1 cellular context compared by ENCODE assay signal in genomic region chr16:2775765-2776499, GRCh38.
TF ChIP-seq lines count a peak whose summit lies in the region.

No MANE protein-coding gene starts in this region.

TF ChIP-seq in GM23338, 12 proteins besides CTCF, POLR2A, EP300 and RAD21 (continued from another document):
- TF ChIP-seq, protein P1, sequence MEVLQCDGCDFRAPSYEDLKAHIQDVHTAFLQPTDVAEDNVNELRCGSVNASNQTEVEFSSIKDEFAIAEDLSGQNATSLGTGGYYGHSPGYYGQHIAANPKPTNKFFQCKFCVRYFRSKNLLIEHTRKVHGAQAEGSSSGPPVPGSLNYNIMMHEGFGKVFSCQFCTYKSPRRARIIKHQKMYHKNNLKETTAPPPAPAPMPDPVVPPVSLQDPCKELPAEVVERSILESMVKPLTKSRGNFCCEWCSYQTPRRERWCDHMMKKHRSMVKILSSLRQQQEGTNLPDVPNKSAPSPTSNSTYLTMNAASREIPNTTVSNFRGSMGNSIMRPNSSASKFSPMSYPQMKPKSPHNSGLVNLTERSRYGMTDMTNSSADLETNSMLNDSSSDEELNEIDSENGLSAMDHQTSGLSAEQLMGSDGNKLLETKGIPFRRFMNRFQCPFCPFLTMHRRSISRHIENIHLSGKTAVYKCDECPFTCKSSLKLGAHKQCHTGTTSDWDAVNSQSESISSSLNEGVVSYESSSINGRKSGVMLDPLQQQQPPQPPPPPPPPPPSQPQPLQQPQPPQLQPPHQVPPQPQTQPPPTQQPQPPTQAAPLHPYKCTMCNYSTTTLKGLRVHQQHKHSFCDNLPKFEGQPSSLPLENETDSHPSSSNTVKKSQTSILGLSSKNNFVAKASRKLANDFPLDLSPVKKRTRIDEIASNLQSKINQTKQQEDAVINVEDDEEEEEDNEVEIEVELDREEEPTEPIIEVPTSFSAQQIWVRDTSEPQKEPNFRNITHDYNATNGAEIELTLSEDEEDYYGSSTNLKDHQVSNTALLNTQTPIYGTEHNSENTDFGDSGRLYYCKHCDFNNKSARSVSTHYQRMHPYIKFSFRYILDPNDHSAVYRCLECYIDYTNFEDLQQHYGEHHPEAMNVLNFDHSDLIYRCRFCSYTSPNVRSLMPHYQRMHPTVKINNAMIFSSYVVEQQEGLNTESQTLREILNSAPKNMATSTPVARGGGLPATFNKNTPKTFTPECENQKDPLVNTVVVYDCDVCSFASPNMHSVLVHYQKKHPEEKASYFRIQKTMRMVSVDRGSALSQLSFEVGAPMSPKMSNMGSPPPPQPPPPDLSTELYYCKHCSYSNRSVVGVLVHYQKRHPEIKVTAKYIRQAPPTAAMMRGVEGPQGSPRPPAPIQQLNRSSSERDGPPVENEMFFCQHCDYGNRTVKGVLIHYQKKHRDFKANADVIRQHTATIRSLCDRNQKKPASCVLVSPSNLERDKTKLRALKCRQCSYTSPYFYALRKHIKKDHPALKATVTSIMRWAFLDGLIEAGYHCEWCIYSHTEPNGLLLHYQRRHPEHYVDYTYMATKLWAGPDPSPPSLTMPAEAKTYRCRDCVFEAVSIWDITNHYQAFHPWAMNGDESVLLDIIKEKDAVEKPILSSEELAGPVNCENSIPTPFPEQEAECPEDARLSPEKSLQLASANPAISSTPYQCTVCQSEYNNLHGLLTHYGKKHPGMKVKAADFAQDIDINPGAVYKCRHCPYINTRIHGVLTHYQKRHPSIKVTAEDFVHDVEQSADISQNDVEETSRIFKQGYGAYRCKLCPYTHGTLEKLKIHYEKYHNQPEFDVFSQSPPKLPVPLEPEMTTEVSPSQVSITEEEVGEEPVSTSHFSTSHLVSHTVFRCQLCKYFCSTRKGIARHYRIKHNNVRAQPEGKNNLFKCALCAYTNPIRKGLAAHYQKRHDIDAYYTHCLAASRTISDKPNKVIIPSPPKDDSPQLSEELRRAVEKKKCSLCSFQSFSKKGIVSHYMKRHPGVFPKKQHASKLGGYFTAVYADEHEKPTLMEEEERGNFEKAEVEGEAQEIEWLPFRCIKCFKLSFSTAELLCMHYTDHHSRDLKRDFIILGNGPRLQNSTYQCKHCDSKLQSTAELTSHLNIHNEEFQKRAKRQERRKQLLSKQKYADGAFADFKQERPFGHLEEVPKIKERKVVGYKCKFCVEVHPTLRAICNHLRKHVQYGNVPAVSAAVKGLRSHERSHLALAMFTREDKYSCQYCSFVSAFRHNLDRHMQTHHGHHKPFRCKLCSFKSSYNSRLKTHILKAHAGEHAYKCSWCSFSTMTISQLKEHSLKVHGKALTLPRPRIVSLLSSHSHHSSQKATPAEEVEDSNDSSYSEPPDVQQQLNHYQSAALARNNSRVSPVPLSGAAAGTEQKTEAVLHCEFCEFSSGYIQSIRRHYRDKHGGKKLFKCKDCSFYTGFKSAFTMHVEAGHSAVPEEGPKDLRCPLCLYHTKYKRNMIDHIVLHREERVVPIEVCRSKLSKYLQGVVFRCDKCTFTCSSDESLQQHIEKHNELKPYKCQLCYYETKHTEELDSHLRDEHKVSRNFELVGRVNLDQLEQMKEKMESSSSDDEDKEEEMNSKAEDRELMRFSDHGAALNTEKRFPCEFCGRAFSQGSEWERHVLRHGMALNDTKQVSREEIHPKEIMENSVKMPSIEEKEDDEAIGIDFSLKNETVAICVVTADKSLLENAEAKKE (CRISPR knock-in tag; IDR thresholded peaks at IDR 0.05), result no peak
- TF ChIP-seq EZH2phosphoT487 (IDR thresholded peaks at IDR 0.05; ENCODE audit: unreplicated experiment) (no peak), ZNF114 (CRISPR knock-in tag; IDR thresholded peaks at IDR 0.05) (no peak), CREB1 (CRISPR knock-in tag; IDR thresholded peaks at IDR 0.05; ENCODE audit: low read depth) (no peak), EZH2 (IDR thresholded peaks at IDR 0.05; ENCODE audit: low read depth, unreplicated experiment) (no peak), POLR2AphosphoS5 (IDR thresholded peaks at IDR 0.05; ENCODE audit: low read depth) (no peak), JUNB (IDR thresholded peaks at IDR 0.05; ENCODE audit: unreplicated experiment) (no peak), NANOG (IDR thresholded peaks at IDR 0.05; ENCODE audit: borderline replicate concordance) (no peak)
- TF ChIP-seq, protein P2, sequence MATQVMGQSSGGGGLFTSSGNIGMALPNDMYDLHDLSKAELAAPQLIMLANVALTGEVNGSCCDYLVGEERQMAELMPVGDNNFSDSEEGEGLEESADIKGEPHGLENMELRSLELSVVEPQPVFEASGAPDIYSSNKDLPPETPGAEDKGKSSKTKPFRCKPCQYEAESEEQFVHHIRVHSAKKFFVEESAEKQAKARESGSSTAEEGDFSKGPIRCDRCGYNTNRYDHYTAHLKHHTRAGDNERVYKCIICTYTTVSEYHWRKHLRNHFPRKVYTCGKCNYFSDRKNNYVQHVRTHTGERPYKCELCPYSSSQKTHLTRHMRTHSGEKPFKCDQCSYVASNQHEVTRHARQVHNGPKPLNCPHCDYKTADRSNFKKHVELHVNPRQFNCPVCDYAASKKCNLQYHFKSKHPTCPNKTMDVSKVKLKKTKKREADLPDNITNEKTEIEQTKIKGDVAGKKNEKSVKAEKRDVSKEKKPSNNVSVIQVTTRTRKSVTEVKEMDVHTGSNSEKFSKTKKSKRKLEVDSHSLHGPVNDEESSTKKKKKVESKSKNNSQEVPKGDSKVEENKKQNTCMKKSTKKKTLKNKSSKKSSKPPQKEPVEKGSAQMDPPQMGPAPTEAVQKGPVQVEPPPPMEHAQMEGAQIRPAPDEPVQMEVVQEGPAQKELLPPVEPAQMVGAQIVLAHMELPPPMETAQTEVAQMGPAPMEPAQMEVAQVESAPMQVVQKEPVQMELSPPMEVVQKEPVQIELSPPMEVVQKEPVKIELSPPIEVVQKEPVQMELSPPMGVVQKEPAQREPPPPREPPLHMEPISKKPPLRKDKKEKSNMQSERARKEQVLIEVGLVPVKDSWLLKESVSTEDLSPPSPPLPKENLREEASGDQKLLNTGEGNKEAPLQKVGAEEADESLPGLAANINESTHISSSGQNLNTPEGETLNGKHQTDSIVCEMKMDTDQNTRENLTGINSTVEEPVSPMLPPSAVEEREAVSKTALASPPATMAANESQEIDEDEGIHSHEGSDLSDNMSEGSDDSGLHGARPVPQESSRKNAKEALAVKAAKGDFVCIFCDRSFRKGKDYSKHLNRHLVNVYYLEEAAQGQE (IDR thresholded peaks at IDR 0.05; ENCODE audit: unreplicated experiment), result no peak
- TF ChIP-seq, protein P3, sequence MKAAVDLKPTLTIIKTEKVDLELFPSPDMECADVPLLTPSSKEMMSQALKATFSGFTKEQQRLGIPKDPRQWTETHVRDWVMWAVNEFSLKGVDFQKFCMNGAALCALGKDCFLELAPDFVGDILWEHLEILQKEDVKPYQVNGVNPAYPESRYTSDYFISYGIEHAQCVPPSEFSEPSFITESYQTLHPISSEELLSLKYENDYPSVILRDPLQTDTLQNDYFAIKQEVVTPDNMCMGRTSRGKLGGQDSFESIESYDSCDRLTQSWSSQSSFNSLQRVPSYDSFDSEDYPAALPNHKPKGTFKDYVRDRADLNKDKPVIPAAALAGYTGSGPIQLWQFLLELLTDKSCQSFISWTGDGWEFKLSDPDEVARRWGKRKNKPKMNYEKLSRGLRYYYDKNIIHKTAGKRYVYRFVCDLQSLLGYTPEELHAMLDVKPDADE (IDR thresholded peaks at IDR 0.05), result no peak
